In genomic region chr20:53590563-53590962, GRCh38 we compare ENCODE assay signal across 8 cellular contexts. TPM values are rescaled to one million over a fixed set of nuclear protein-coding genes. Genes with fewer than 3 reads are reported as not detected.
A peak's percentile ranks its signal among the peaks of the same experiment; 100 is the strongest.
DNase-seq lines count a peak whose midpoint lies in the region; ATAC-seq, FAIRE-seq and TF ChIP-seq lines count a peak whose summit lies in the region.
"Not testable (repeated sequence)": the region's sequence is repeated elsewhere in the genome, so short reads cannot be mapped to it uniquely, and the experiment has no call there.

No MANE protein-coding gene starts in this region.

- peaks cover 49% of the 10 kb centered on the region for H3K79me2 ChIP-seq in SU-DHL-6 (ENCODE audit: insufficient read depth, low read length)
- H3K79me2 ChIP-seq in endothelial cell of umbilical vein (ENCODE audit: control insufficient read depth, insufficient read depth, low read length), result peaks cover 70% of the 10 kb centered on the region
- H3K79me2 ChIP-seq in keratinocyte (ENCODE audit: control insufficient read depth, insufficient read depth, low read length), result peaks cover 79% of the 10 kb centered on the region

- not testable (repeated sequence) for H3K9me3 Mint-ChIP-seq in CD4-positive, CD25-positive, alpha-beta regulatory T cell; activated naive CD8-positive, alpha-beta T cell treated with anti-CD3 and anti-CD28 coated beads, Interleukin-2, amount 50 U/mL, for 24 hours

- in situ Hi-C loops in IMR-90 (cut with MboI; ENCODE audit: low sequenced_read_pairs), result not testable (repeated sequence)

- peak overlapping the region; percentile 86 to 99 (median 96) for H3K27ac Mint-ChIP-seq in CD4-positive, CD25-positive, alpha-beta regulatory T cell
- H3K27ac Mint-ChIP-seq in activated naive CD8-positive, alpha-beta T cell treated with anti-CD3 and anti-CD28 coated beads, Interleukin-2, amount 50 U/mL, for 24 hours, result peak overlapping the region; percentile 94

- not testable (repeated sequence) for H3K36me3 Mint-ChIP-seq in CD4-positive, CD25-positive, alpha-beta regulatory T cell; activated naive CD8-positive, alpha-beta T cell treated with anti-CD3 and anti-CD28 coated beads, Interleukin-2, amount 50 U/mL, for 24 hours (ENCODE audit: low read depth)

- H2AK5ac ChIP-seq in IMR-90 (ENCODE audit: low read depth, low read length), result not testable (repeated sequence)

- H4K20me1 ChIP-seq in IMR-90 (ENCODE audit: insufficient read depth, low read length); SU-DHL-6 (ENCODE audit: low read depth, low read length); endothelial cell of umbilical vein (replicated peaks; ENCODE audit: control insufficient read depth, extremely low read depth, insufficient read depth, low read length); keratinocyte (ENCODE audit: control insufficient read depth, extremely low read depth, insufficient read depth, low read length): not testable (repeated sequence)

- peak overlapping the region; percentile 48; the same call in 1 of the 2 replicates for H2BK120ac ChIP-seq in IMR-90 (ENCODE audit: low read depth, low read length)

- H4K5ac ChIP-seq in IMR-90 (ENCODE audit: low read depth, low read length), result peak overlapping the region; percentile 34; the same call in 1 of the 2 replicates

- not testable (repeated sequence) for DNase-seq in CD4-positive, CD25-positive, alpha-beta regulatory T cell; IMR-90; activated naive CD8-positive, alpha-beta T cell treated with anti-CD3 and anti-CD28 coated beads, Interleukin-2, amount 50 U/mL, for 24 hours; keratinocyte (ENCODE audit: low read depth, low spot score); testis
- peak; percentile 36 for DNase-seq in endothelial cell of umbilical vein (ENCODE audit: low read depth, low spot score)

- H3K9me1 ChIP-seq in IMR-90 (ENCODE audit: insufficient read depth, low read length); endothelial cell of umbilical vein (replicated peaks; ENCODE audit: control insufficient read depth, extremely low read depth, insufficient read depth, low read length); keratinocyte (ENCODE audit: control insufficient read depth, extremely low read depth, insufficient read depth, low read length): not testable (repeated sequence)

- not testable (repeated sequence) for H3K27me3 ChIP-seq in CD4-positive, CD25-positive, alpha-beta regulatory T cell (ENCODE audit: control insufficient read depth, insufficient read depth, low read length); IMR-90 (ENCODE audit: control insufficient read depth, insufficient read depth, low read length); SU-DHL-6 (ENCODE audit: low read length); endothelial cell of umbilical vein (ENCODE audit: control insufficient read depth in 2 of 2, insufficient read depth in 2 of 2, low read length in 2 of 2); keratinocyte (ENCODE audit: control insufficient read depth, extremely low read depth, insufficient read depth, low read length); neuron (ENCODE audit: insufficient read depth, low read length); testis

- CTCF ChIA-PET in IMR-90 (lab: Yijun Ruan, JAX); endothelial cell of umbilical vein (lab: Charles Lee): not testable (repeated sequence)

- peak overlapping the region; percentile 25; the same call in 1 of the 2 replicates for H3K14ac ChIP-seq in IMR-90 (replicated peaks; ENCODE audit: low read depth, low read length)

- peaks cover 37% of the 10 kb centered on the region for H3K4me1 ChIP-seq in CD4-positive, CD25-positive, alpha-beta regulatory T cell (ENCODE audit: control insufficient read depth, insufficient read depth, low read length, poor library complexity, severe bottlenecking)
- H3K4me1 ChIP-seq in IMR-90 (ENCODE audit: control insufficient read depth, insufficient read depth, low read length); testis: not testable (repeated sequence)
- peaks cover 37% of the 10 kb centered on the region for H3K4me1 ChIP-seq in endothelial cell of umbilical vein (ENCODE audit: control insufficient read depth, extremely low read depth, insufficient read depth, low read length)
- H3K4me1 ChIP-seq in keratinocyte (ENCODE audit: control insufficient read depth, extremely low read depth, insufficient read depth, low read length), result peaks cover 24% of the 10 kb centered on the region
- H3K4me1 ChIP-seq in neuron (ENCODE audit: insufficient read depth, low read length), result peaks cover 26% of the 10 kb centered on the region

- intact Hi-C loops in IMR-90 (cut with micrococcal nuclease) (loop anchor here (5.0 kb wide), 1 partner anchor 147 kb away; no protein-coding TSS in a partner anchor), endothelial cell of umbilical vein (cut with micrococcal nuclease) (loop anchor here (5.0 kb wide), 3 partner anchors 67 to 282 kb away; no protein-coding TSS in a partner anchor)
- intact Hi-C loops in testis (cut with DNase I; ENCODE audit: low total_unique reads), result not testable (repeated sequence)

- not testable (repeated sequence) for H2BK20ac ChIP-seq in IMR-90 (ENCODE audit: low read depth, low read length)

- not testable (repeated sequence) for FAIRE-seq in endothelial cell of umbilical vein (lab: Jason Lieb, UNC); keratinocyte (lab: Jason Lieb, UNC)

- peak overlapping the region; percentile 87 for H2BK5ac ChIP-seq in IMR-90 (ENCODE audit: low read depth, low read length, poor library complexity, severe bottlenecking)

- peak overlapping the region; percentile 24; the same call in 1 of the 2 replicates for H4K91ac ChIP-seq in IMR-90 (ENCODE audit: insufficient read depth, low read depth, low read length)

- H2BK15ac ChIP-seq in IMR-90 (ENCODE audit: low read depth, low read length), result not testable (repeated sequence)

- H3K4me1 Mint-ChIP-seq in CD4-positive, CD25-positive, alpha-beta regulatory T cell, result peaks cover 26 to 48% (median 45%) of the 10 kb centered on the region in 4 donors
- H3K4me1 Mint-ChIP-seq in activated naive CD8-positive, alpha-beta T cell treated with anti-CD3 and anti-CD28 coated beads, Interleukin-2, amount 50 U/mL, for 24 hours, result peaks cover 48% of the 10 kb centered on the region

- peak overlapping the region; percentile 90 for H3K27ac ChIP-seq in CD4-positive, CD25-positive, alpha-beta regulatory T cell (ENCODE audit: insufficient read depth, low read length, poor library complexity, severe bottlenecking)
- H3K27ac ChIP-seq in IMR-90 (ENCODE audit: insufficient read depth, low read length), result peak overlapping the region; percentile 74; the same call in 1 of the 2 replicates
- peak overlapping the region; percentile 83 for H3K27ac ChIP-seq in SU-DHL-6 (ENCODE audit: low read depth, low read length)
- peak overlapping the region; percentile 3 for H3K27ac ChIP-seq in endothelial cell of umbilical vein (ENCODE audit: insufficient read depth, low read depth, low read length)
- H3K27ac ChIP-seq in keratinocyte (ENCODE audit: control insufficient read depth, insufficient read depth, low read length), result peak overlapping the region; percentile 92
- peak overlapping the region; percentile 70 to 97 for H3K27ac ChIP-seq in testis

- dilution Hi-C loops in IMR-90 (cut with HindIII; ENCODE audit: low sequenced_read_pairs, unreplicated experiment); keratinocyte (cut with MboI; ENCODE audit: extremely low pct_ligation_motif_present, low sequenced_read_pairs): not testable (repeated sequence)
- dilution Hi-C loops in endothelial cell of umbilical vein (cut with MboI; ENCODE audit: extremely low pct_ligation_motif_present, low sequenced_read_pairs), result loop anchor here (25.0 kb wide), 1 partner anchor 347 kb away; no protein-coding TSS in a partner anchor

- not testable (repeated sequence) for H3K27me3 Mint-ChIP-seq in CD4-positive, CD25-positive, alpha-beta regulatory T cell; activated naive CD8-positive, alpha-beta T cell treated with anti-CD3 and anti-CD28 coated beads, Interleukin-2, amount 50 U/mL, for 24 hours

- not testable (repeated sequence) for H3K36me3 ChIP-seq in CD4-positive, CD25-positive, alpha-beta regulatory T cell (ENCODE audit: control insufficient read depth, insufficient read depth, low read length); IMR-90 (ENCODE audit: control insufficient read depth, insufficient read depth, low read length); SU-DHL-6 (ENCODE audit: low read length); endothelial cell of umbilical vein (ENCODE audit: control insufficient read depth in 2 of 2, extremely low read depth in 1 of 2, insufficient read depth in 2 of 2, low read length in 2 of 2); keratinocyte (ENCODE audit: control insufficient read depth in 2 of 2, extremely low read depth in 1 of 2, insufficient read depth in 2 of 2, low read length in 2 of 2); neuron (ENCODE audit: insufficient read depth, low read length); testis (ENCODE audit: low read depth, missing control alignments)

- H3K23ac ChIP-seq in IMR-90 (ENCODE audit: low read depth, low read length), result peak overlapping the region; percentile 71; the same call in 1 of the 2 replicates

- H2AFZ ChIP-seq in IMR-90 (replicated peaks; ENCODE audit: low read length, poor library complexity); SU-DHL-6 (ENCODE audit: low read depth, low read length, severe bottlenecking); endothelial cell of umbilical vein (ENCODE audit: low read depth, low read length); keratinocyte (ENCODE audit: control insufficient read depth, low read length); neuron (ENCODE audit: low read depth, low read length): not testable (repeated sequence)

- peak overlapping the region; percentile 69 for H3K9ac ChIP-seq in IMR-90 (ENCODE audit: low read depth, low read length)
- peak overlapping the region; percentile 88 for H3K9ac ChIP-seq in SU-DHL-6 (ENCODE audit: low read length)
- H3K9ac ChIP-seq in endothelial cell of umbilical vein (replicated peaks; ENCODE audit: extremely low read depth, insufficient read depth, low read length), result not testable (repeated sequence)
- H3K9ac ChIP-seq in keratinocyte (ENCODE audit: control insufficient read depth, extremely low read depth, insufficient read depth, low read length), result peak overlapping the region; percentile 89

- 0 out of 2 replicates have a peak overlapping the region, but pooled peaks have one; percentile 76 for H3K56ac ChIP-seq in IMR-90 (ENCODE audit: extremely low read depth, insufficient read depth, low read length)

- peaks cover 21% of the 10 kb centered on the region for H3F3A ChIP-seq in SU-DHL-6 (ENCODE audit: insufficient read depth)

- H3K4me3 Mint-ChIP-seq in CD4-positive, CD25-positive, alpha-beta regulatory T cell, result peak overlapping the region; percentile 94 to 98 (median 96)
- peak overlapping the region; percentile 95 for H3K4me3 Mint-ChIP-seq in activated naive CD8-positive, alpha-beta T cell treated with anti-CD3 and anti-CD28 coated beads, Interleukin-2, amount 50 U/mL, for 24 hours

- H3K4me2 ChIP-seq in IMR-90 (ENCODE audit: low read depth, low read length) (peak overlapping the region; percentile 71), SU-DHL-6 (ENCODE audit: low read depth, low read length, poor library complexity, severe bottlenecking) (peak overlapping the region; percentile 79), endothelial cell of umbilical vein (ENCODE audit: insufficient read depth, low read length) (peak overlapping the region; percentile 95), keratinocyte (ENCODE audit: control insufficient read depth, extremely low read depth, insufficient read depth, low read depth, low read length) (peak overlapping the region; percentile 85)

- not testable (repeated sequence) for TF ChIP-seq POLR2A in IMR-90 (IDR thresholded peaks at IDR 0.05; ENCODE audit: low read depth, low read length); endothelial cell of umbilical vein (IDR thresholded peaks at IDR 0.05; ENCODE audit: low read depth, low read length); testis (IDR thresholded peaks at IDR 0.05)

- not testable (repeated sequence) for H3K9me2 ChIP-seq in SU-DHL-6 (replicated peaks; ENCODE audit: insufficient read depth, low read length)

- peak overlapping the region; percentile 40; the same call in 1 of the 2 replicates for H3K4ac ChIP-seq in IMR-90 (ENCODE audit: low read depth, low read length)

- peak overlapping the region in 1 of 2 experiments; percentile 25; a peak in 1 of 4 replicates for H4K8ac ChIP-seq in IMR-90 (ENCODE audit: low read depth in 2 of 2, low read length in 2 of 2)

- not testable (repeated sequence) for H3K79me1 ChIP-seq in IMR-90 (ENCODE audit: low read depth in 1 of 2, low read length in 2 of 2)

- not testable (repeated sequence) for TF ChIP-seq RAD21 in IMR-90 (IDR thresholded peaks at IDR 0.05; ENCODE audit: low read length)

- POLR2A ChIA-PET in IMR-90 (lab: Charles Lee; ENCODE audit: unreplicated experiment), result interaction anchor here (0.5 kb wide), 1 partner anchor 1322 kb away, joined by 4 read pairs; no protein-coding TSS in a partner anchor
- POLR2A ChIA-PET in endothelial cell of umbilical vein (lab: Charles Lee), result not testable (repeated sequence)

- not testable (repeated sequence) for TF ChIP-seq CTCF in IMR-90 (conservative IDR thresholded peaks at IDR 0.05; ENCODE audit: low read depth, low read length); SU-DHL-6 (IDR thresholded peaks at IDR 0.05; ENCODE audit: insufficient read depth, low read length, poor library complexity, severe bottlenecking); endothelial cell of umbilical vein (IDR thresholded peaks at IDR 0.05; ENCODE audit: extremely low read depth in 1 of 2, insufficient read depth in 1 of 2, low read depth in 1 of 2, low read length in 2 of 2); keratinocyte (optimal IDR thresholded peaks at IDR 0.05 in 1 of 3, IDR thresholded peaks at IDR 0.05 in 1 of 3, conservative IDR thresholded peaks at IDR 0.05 in 1 of 3; ENCODE audit: extremely low read depth in 1 of 3, insufficient read depth in 2 of 3, low read length in 3 of 3); testis (IDR thresholded peaks at IDR 0.05)

- BruUV-seq in IMR-90 (replicated peaks; lab: Mats Ljungman, UMichigan); endothelial cell of umbilical vein (replicated peaks; lab: Mats Ljungman, UMichigan): not testable (repeated sequence)

- H3K4me3 ChIP-seq in CD4-positive, CD25-positive, alpha-beta regulatory T cell (ENCODE audit: low read depth, low read length), result peak overlapping the region; percentile 88
- H3K4me3 ChIP-seq in IMR-90 (ENCODE audit: insufficient read depth, low read depth, low read length), result peak overlapping the region; percentile 71; the same call in 1 of the 2 replicates
- H3K4me3 ChIP-seq in SU-DHL-6 (ENCODE audit: insufficient read depth, low read length, poor library complexity, severe bottlenecking); testis: not testable (repeated sequence)
- peak overlapping the region in 1 of 3 experiments; percentile 70 for H3K4me3 ChIP-seq in endothelial cell of umbilical vein (replicated peaks in 1 of 3; ENCODE audit: insufficient read depth in 1 of 3, low read depth in 1 of 3, low read length in 3 of 3)
- peak overlapping the region in 2 of 3 experiments; percentile 68 to 80 for H3K4me3 ChIP-seq in keratinocyte (ENCODE audit: control insufficient read depth in 2 of 3, extremely low read depth in 1 of 3, insufficient read depth in 2 of 3, low read depth in 1 of 3, low read length in 3 of 3)
- H3K4me3 ChIP-seq in neuron (ENCODE audit: low read length), result peak overlapping the region; percentile 64

- H3K9me3 ChIP-seq in CD4-positive, CD25-positive, alpha-beta regulatory T cell (ENCODE audit: control insufficient read depth in 2 of 2, low read length in 2 of 2); IMR-90 (ENCODE audit: control insufficient read depth, insufficient read depth, low read length); SU-DHL-6 (ENCODE audit: insufficient read depth, low read length); endothelial cell of umbilical vein (replicated peaks; ENCODE audit: control insufficient read depth, insufficient read depth, low read length); keratinocyte (ENCODE audit: control insufficient read depth, low read depth, low read length); neuron (ENCODE audit: low read length); testis: not testable (repeated sequence)

- not testable (repeated sequence) for ATAC-seq in CD4-positive, CD25-positive, alpha-beta regulatory T cell (ENCODE audit: low read depth in 2 of 2); IMR-90 (ENCODE audit: low read depth); activated naive CD8-positive, alpha-beta T cell treated with anti-CD3 and anti-CD28 coated beads, Interleukin-2, amount 50 U/mL, for 24 hours

- H2AK9ac ChIP-seq in IMR-90 (replicated peaks; ENCODE audit: low read depth, low read length, poor library complexity), result not testable (repeated sequence)

- H3K18ac ChIP-seq in IMR-90 (ENCODE audit: low read depth, low read length), result peak overlapping the region; percentile 61; the same call in 1 of the 2 replicates

RNA-seq across cellular contexts. Expression of gene ZNF217, which starts 3.1 kb away (rescaled TPM):
- 70.9 TPM for total RNA-seq in CD4-positive, CD25-positive, alpha-beta regulatory T cell
- polyA plus RNA-seq in CD4-positive, CD25-positive, alpha-beta regulatory T cell, result 10 to 100 TPM; 15.6 to 28.6 (median 17.5) TPM
- 25.8 and 27.8 TPM in 2 replicates for total RNA-seq in IMR-90 (2012; rRNA removed)
- polyA plus RNA-seq in IMR-90 (2012; rRNA removed), result 6.9 and 9.1 TPM in 2 replicates
- polyA plus RNA-seq in IMR-90 (2012; cell fraction: cytosol; rRNA removed), result 2.4 and 4.1 TPM in 2 replicates
- 3.4 and 8.6 TPM in 2 replicates for polyA plus RNA-seq in IMR-90 (2012; cell fraction: nucleus; rRNA removed; ENCODE audit: low replicate concordance)
- total RNA-seq in endothelial cell of umbilical vein, result 31.7 and 32.1 TPM in 2 replicates
- 3.7 and 5.8 TPM in 2 replicates for polyA plus RNA-seq in endothelial cell of umbilical vein
- polyA plus RNA-seq in endothelial cell of umbilical vein (2011; cell fraction: cytosol; rRNA removed), result 5.3 and 5.5 TPM in 2 replicates
- 11.8 and 13.8 TPM in 2 replicates for polyA plus RNA-seq in endothelial cell of umbilical vein (2011; cell fraction: nucleus; rRNA removed)
- 15.4 and 17.4 TPM in 2 replicates for polyA plus RNA-seq in endothelial cell of umbilical vein (2012)
- 24.0 and 24.4 TPM in 2 replicates for polyA minus RNA-seq in endothelial cell of umbilical vein
- polyA minus RNA-seq in endothelial cell of umbilical vein (2011; cell fraction: cytosol; rRNA and poly(A)+ RNA removed), result 8.3 TPM
- polyA minus RNA-seq in endothelial cell of umbilical vein (2011; cell fraction: nucleus; rRNA and poly(A)+ RNA removed), result 15.6 and 23.5 TPM in 2 replicates
- 16.9 to 19.1 TPM (median 17.3 TPM) in 3 replicates for polyA plus RNA-seq in keratinocyte
- 13.1 TPM for polyA plus RNA-seq in keratinocyte (2011; ENCODE audit: low read depth)
- polyA plus RNA-seq in keratinocyte (2011; cell fraction: cytosol; rRNA removed), result 7.4 and 10.7 TPM in 2 replicates
- 25.3 and 32.5 TPM in 2 replicates for polyA plus RNA-seq in keratinocyte (2011; cell fraction: nucleus; rRNA removed)
- 23.6 and 26.4 TPM in 2 replicates for polyA plus RNA-seq in keratinocyte (2012; ENCODE audit: low replicate concordance)
- 33.8 to 58.6 TPM (median 48.4 TPM) in 3 replicates for polyA minus RNA-seq in keratinocyte
- polyA minus RNA-seq in keratinocyte (2011; cell fraction: cytosol; rRNA and poly(A)+ RNA removed), result 14.0 TPM
- polyA minus RNA-seq in keratinocyte (2011; cell fraction: nucleus; rRNA and poly(A)+ RNA removed), result 53.1 and 94.6 TPM in 2 replicates
- 10 to 100 TPM; 48.6 to 61.2 TPM for total RNA-seq in testis
- 47.3 TPM for polyA plus RNA-seq in testis (ENCODE audit: insufficient read depth, low read depth, low replicate concordance)

Comparison
In these comparisons a context has a peak if more than half of its experiments do, and no peak if none do; other contexts are left out.
1. H3K27ac ChIP-seq: peak in every context shown above with its lines; median percentile 92 in keratinocyte; 90 in CD4-positive, CD25-positive, alpha-beta regulatory T cell; 84 in testis; 83 in SU-DHL-6; 74 in IMR-90; 3 in endothelial cell of umbilical vein.